1 cellular context compared by ENCODE assay signal in the genomic region with DNA sequence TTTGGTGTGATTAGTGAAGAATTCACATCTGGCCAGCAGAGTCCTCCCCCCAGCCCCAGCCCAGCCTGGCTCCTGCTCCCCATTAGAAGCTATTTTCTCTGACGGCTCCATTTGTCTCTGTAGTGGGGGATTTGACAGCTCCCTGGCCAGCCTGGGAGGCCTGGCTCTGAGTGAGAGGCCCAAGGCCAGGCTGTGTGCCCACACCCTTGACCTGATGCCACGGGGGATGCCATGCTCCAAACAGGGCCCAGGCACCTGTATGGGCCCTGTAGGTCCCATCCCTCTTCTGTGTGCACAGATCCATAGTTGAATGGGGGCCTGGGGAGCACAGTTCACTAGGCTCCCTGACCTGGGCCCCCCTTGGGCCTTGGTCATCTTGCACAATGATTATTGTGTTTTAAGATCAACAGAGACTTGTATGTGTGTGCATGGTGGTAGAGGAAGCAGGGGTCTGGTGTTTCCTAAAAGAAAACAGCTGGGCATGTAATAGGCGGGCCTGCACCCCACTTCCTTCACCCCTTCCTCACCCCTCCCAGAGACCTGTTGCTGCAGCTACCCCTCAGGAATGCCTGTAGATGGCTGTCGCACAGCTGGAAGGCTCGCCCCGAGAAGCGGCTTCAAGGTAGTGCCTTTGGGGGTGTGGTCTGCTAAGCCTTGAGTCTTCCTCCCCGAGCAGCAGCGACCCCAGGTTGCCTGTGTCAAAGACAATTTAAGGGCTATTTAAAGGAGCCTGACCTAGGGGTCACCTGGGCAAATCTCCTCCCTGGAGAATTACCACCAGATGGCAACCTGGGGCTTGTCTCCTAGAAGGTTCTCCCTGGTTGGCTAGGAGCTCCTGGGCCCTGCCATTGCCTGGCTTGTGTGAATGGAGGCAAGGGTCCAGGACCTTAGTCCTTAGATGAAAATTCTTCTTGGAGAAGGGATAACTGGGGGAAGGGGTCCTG.
TF ChIP-seq lines count a peak whose summit lies in the region.

No MANE protein-coding gene starts in this region.

TF ChIP-seq in HepG2, 621 proteins besides CTCF, POLR2A, EP300 and RAD21 (continued from another document):
- TF ChIP-seq, protein P1, sequence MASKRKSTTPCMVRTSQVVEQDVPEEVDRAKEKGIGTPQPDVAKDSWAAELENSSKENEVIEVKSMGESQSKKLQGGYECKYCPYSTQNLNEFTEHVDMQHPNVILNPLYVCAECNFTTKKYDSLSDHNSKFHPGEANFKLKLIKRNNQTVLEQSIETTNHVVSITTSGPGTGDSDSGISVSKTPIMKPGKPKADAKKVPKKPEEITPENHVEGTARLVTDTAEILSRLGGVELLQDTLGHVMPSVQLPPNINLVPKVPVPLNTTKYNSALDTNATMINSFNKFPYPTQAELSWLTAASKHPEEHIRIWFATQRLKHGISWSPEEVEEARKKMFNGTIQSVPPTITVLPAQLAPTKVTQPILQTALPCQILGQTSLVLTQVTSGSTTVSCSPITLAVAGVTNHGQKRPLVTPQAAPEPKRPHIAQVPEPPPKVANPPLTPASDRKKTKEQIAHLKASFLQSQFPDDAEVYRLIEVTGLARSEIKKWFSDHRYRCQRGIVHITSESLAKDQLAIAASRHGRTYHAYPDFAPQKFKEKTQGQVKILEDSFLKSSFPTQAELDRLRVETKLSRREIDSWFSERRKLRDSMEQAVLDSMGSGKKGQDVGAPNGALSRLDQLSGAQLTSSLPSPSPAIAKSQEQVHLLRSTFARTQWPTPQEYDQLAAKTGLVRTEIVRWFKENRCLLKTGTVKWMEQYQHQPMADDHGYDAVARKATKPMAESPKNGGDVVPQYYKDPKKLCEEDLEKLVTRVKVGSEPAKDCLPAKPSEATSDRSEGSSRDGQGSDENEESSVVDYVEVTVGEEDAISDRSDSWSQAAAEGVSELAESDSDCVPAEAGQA (IDR thresholded peaks at IDR 0.05; ENCODE audit: low read depth): no peak
- TF ChIP-seq, protein P1 (CRISPR knock-in tag; IDR thresholded peaks at IDR 0.05; ENCODE audit: borderline replicate concordance): no peak
